Comparison of ENCODE assay signal across 12 cellular contexts in the genomic region with DNA sequence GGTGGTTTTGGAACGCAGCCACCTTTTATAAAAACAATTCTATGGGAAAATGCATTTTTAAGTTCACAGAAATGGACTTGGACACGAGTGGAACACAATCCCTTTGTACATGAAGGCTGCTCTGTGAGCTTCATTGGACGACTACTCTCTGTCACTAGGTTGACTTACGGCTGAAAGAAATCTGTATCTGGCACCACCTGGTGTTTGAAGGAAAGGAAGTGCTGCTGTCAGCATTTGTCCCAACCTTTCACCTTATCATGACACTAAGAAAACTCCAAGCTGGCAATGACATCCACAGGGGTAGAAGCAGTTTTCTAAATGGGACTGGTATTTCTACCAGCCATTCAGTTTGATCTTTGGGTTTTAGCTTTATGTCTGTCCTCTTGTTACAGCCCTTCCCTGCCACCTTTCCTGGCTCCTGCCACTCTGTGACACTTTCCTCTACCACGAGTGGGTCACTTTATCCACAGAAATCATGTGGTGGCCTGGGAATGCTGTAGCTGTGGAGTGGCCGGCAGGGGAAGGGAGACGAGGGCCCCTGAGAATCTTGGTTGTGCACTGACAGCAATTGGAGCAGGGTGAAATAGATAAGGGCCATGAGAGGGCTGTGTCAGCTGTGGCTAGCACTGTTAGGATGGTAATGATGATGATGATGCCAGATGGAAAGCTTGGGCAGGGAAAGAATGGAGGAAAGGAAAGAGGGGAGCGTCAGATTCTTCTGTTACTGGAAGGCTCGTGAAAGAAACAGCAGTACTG.
DNase-seq lines count a peak whose midpoint lies in the region; ATAC-seq and TF ChIP-seq lines count a peak whose summit lies in the region.
"Had no signal": no experiment of that assay in that cellular context is flagged by ENCODE, and none has a peak within 500 bp of the region (broad histone marks: within the 10 kb centered on the region; RNA-seq: fewer than 3 reads in every experiment).

No MANE protein-coding gene starts in this region.

- H3K4me3 ChIP-seq in LNCaP clone FGC (ENCODE audit: low read depth, low read length), result no peak overlapping the region

- peak; percentile 50 for TF ChIP-seq CTCF in LNCaP clone FGC (IDR thresholded peaks at IDR 0.05; ENCODE audit: control insufficient read depth, extremely low read depth, insufficient read depth)
- peak; percentile 56 for TF ChIP-seq CTCF in chondrocyte (IDR thresholded peaks at IDR 0.05)
- peak; percentile 31 for TF ChIP-seq CTCF in osteocyte (IDR thresholded peaks at IDR 0.05)

- H3K4me1 Mint-ChIP-seq in chondrocyte (ENCODE audit: low read depth) (no peaks in the 10 kb centered on the region), osteocyte (ENCODE audit: unreplicated experiment) (no peaks in the 10 kb centered on the region)
- H3K4me1 Mint-ChIP-seq: stimulated activated naive B cell treated with anti-CD40 and anti-IgM and Interleukin-4, amounts not matched to agents 10 μg/mL and 1 μg/mL and 100 μg/mL, for 72 hours had no signal

- ATAC-seq in activated CD4-positive, CD25-positive, alpha-beta regulatory T cell treated with anti-CD3 and anti-CD28 coated beads, Interleukin-2, amount 50 U/mL, for 24 hours, result no peak
- ATAC-seq: stimulated activated naive B cell treated with anti-CD40 and anti-IgM and Interleukin-4, amounts not matched to agents 10 μg/mL and 1 μg/mL and 100 μg/mL, for 72 hours had no signal

- H3K27me3 Mint-ChIP-seq in chondrocyte (ENCODE audit: low read depth) (peaks cover 36% of the 10 kb centered on the region), osteocyte (ENCODE audit: unreplicated experiment) (peaks cover 65% of the 10 kb centered on the region)

- H3K4me3 Mint-ChIP-seq in chondrocyte (ENCODE audit: unreplicated experiment), result no peak overlapping the region
- H3K4me3 Mint-ChIP-seq in osteocyte (ENCODE audit: unreplicated experiment), result no peak overlapping the region
- H3K4me3 Mint-ChIP-seq: activated T-helper 1 cell treated with anti-CD3 and anti-CD28 coated beads, Interleukin-12 subunit alpha, Interleukin-12 subunit beta, Interleukin-2, Interleukin-4 antibody, amounts not matched to agents 30 ng/mL and 10 ng/mL and 1 ng/mL, durations not matched to agents 14 hours and 24 hours and 36 hours; stimulated activated naive B cell treated with anti-CD40 and anti-IgM and Interleukin-4, amounts not matched to agents 10 μg/mL and 1 μg/mL and 100 μg/mL, for 72 hours had no signal

- H3K36me3 Mint-ChIP-seq in chondrocyte (ENCODE audit: low read depth) (peaks cover 2% of the 10 kb centered on the region), osteocyte (ENCODE audit: unreplicated experiment) (peaks cover 2% of the 10 kb centered on the region)
- H3K36me3 Mint-ChIP-seq: stimulated activated naive B cell treated with anti-CD40 and anti-IgM and Interleukin-4, amounts not matched to agents 10 μg/mL and 1 μg/mL and 100 μg/mL, for 72 hours had no signal

- peak; percentile 15 for DNase-seq in activated CD4-positive, alpha-beta T cell treated with anti-CD3 and anti-CD28 coated beads for 48 hours
- no peak for DNase-seq in activated CD4-positive, alpha-beta T cell treated with anti-CD3 and anti-CD28 coated beads for 4 hours
- DNase-seq in LNCaP clone FGC (ENCODE audit: low read depth) (peak; percentile 31), chondrocyte (ENCODE audit: low spot score) (no peak), osteocyte (ENCODE audit: extremely low spot score, unreplicated experiment) (no peak), NCI-H1694 (lab: John Stamatoyannopoulos, UW) (no peak), medulla oblongata (ENCODE audit: extremely low spot score) (no peak)
- DNase-seq: cerebellar nuclear complex; stimulated activated CD4-positive, alpha-beta T cell treated with anti-CD3 and anti-CD28 coated beads, Interleukin-12 subunit alpha, Interleukin-12 subunit beta, amount 100 ng/mL, for 4 hours; stimulated activated naive B cell treated with anti-CD40 and anti-IgM and Interleukin-4, amounts not matched to agents 10 μg/mL and 1 μg/mL and 100 μg/mL, for 72 hours had no signal

- H3K27ac Mint-ChIP-seq in chondrocyte (ENCODE audit: unreplicated experiment) (no peak overlapping the region), osteocyte (ENCODE audit: unreplicated experiment) (no peak overlapping the region)
- H3K27ac Mint-ChIP-seq: activated T-helper 1 cell treated with anti-CD3 and anti-CD28 coated beads, Interleukin-12 subunit alpha, Interleukin-12 subunit beta, Interleukin-2, Interleukin-4 antibody, amounts not matched to agents 30 ng/mL and 10 ng/mL and 1 ng/mL, durations not matched to agents 14 hours and 24 hours and 36 hours; stimulated activated naive B cell treated with anti-CD40 and anti-IgM and Interleukin-4, amounts not matched to agents 10 μg/mL and 1 μg/mL and 100 μg/mL, for 72 hours had no signal

- H3K9me3 Mint-ChIP-seq in chondrocyte (ENCODE audit: low read depth) (no peaks in the 10 kb centered on the region), osteocyte (ENCODE audit: unreplicated experiment) (no peaks in the 10 kb centered on the region)
- H3K9me3 Mint-ChIP-seq: activated T-helper 1 cell treated with anti-CD3 and anti-CD28 coated beads, Interleukin-12 subunit alpha, Interleukin-12 subunit beta, Interleukin-2, Interleukin-4 antibody, amounts not matched to agents 30 ng/mL and 10 ng/mL and 1 ng/mL, durations not matched to agents 14 hours and 24 hours and 36 hours; stimulated activated naive B cell treated with anti-CD40 and anti-IgM and Interleukin-4, amounts not matched to agents 10 μg/mL and 1 μg/mL and 100 μg/mL, for 72 hours had no signal

Comparison
In these comparisons a context has a peak if more than half of its experiments do, and no peak if none do; other contexts are left out.
1. DNase-seq: peak in activated CD4-positive, alpha-beta T cell treated with anti-CD3 and anti-CD28 coated beads for 48 hours (single experiment) and LNCaP clone FGC (single experiment); none in activated CD4-positive, alpha-beta T cell treated with anti-CD3 and anti-CD28 coated beads for 4 hours (0 of 2), chondrocyte (single experiment), osteocyte (single experiment), NCI-H1694 (single experiment) and medulla oblongata (single experiment).
2. Peak in every context shown above with its lines, with median percentiles within 50 percentile points of each other: CTCF ChIP-seq.